2 cellular contexts compared by ENCODE assay signal in the genomic region with DNA sequence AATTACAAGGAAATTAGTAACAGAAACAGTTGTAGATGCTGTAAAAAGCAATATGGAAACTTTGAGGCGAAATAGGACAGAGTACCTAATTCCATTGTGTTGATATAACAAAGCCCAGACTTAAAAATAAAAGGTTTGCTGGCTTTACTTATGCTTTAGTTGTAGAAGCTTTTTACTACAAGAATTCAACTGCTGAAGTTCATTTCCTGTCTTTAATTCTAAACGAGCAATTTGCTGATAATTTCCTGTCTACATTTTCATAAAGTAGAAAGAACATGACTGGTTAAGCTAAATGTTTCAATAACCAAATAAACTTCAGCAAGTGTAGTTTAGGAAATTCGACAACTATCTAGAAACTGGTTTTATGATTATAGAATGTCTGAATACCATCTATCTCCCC.
TF ChIP-seq lines count a peak whose summit lies in the region.

No MANE protein-coding gene starts in this region.

TF ChIP-seq in IMR-90, 13 proteins besides CTCF, POLR2A, EP300 and RAD21:
- TF ChIP-seq, protein P1, sequence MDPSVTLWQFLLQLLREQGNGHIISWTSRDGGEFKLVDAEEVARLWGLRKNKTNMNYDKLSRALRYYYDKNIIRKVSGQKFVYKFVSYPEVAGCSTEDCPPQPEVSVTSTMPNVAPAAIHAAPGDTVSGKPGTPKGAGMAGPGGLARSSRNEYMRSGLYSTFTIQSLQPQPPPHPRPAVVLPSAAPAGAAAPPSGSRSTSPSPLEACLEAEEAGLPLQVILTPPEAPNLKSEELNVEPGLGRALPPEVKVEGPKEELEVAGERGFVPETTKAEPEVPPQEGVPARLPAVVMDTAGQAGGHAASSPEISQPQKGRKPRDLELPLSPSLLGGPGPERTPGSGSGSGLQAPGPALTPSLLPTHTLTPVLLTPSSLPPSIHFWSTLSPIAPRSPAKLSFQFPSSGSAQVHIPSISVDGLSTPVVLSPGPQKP (IDR thresholded peaks at IDR 0.05; ENCODE audit: borderline replicate concordance, low read depth, low read length) = no peak
- no peak for TF ChIP-seq RCOR1 (IDR thresholded peaks at IDR 0.05; ENCODE audit: insufficient replicate concordance, low read length)
- no peak for TF ChIP-seq MAFK (IDR thresholded peaks at IDR 0.05; ENCODE audit: low read depth, low read length)
- no peak for TF ChIP-seq SMC3 (IDR thresholded peaks at IDR 0.05; ENCODE audit: low read depth, low read length)
- no peak for TF ChIP-seq MAZ (IDR thresholded peaks at IDR 0.05; ENCODE audit: borderline replicate concordance, low read depth, low read length)
- no peak for TF ChIP-seq NFE2L2 (IDR thresholded peaks at IDR 0.05; ENCODE audit: low read depth, low read length)
- no peak for TF ChIP-seq CEBPB (IDR thresholded peaks at IDR 0.05; ENCODE audit: low read depth, low read length)
- TF ChIP-seq, protein P2, sequence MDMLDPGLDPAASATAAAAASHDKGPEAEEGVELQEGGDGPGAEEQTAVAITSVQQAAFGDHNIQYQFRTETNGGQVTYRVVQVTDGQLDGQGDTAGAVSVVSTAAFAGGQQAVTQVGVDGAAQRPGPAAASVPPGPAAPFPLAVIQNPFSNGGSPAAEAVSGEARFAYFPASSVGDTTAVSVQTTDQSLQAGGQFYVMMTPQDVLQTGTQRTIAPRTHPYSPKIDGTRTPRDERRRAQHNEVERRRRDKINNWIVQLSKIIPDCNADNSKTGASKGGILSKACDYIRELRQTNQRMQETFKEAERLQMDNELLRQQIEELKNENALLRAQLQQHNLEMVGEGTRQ (IDR thresholded peaks at IDR 0.05; ENCODE audit: low read depth, low read length) = no peak
- no peak for TF ChIP-seq RFX5 (IDR thresholded peaks at IDR 0.05; ENCODE audit: low read depth, low read length)
- TF ChIP-seq CHD1 (IDR thresholded peaks at IDR 0.05; ENCODE audit: low read depth, low read length) = no peak
- TF ChIP-seq BHLHE40 (IDR thresholded peaks at IDR 0.05; ENCODE audit: low read depth, low read length) = no peak
- no peak for TF ChIP-seq MXI1 (IDR thresholded peaks at IDR 0.05; ENCODE audit: borderline replicate concordance, low read depth, low read length)
- no peak for TF ChIP-seq FOS (IDR thresholded peaks at IDR 0.05; ENCODE audit: low read depth, low read length)

TF ChIP-seq in endothelial cell of umbilical vein, 7 proteins besides CTCF, POLR2A, EP300 and RAD21:
- TF ChIP-seq POLR2AphosphoS5 (IDR thresholded peaks at IDR 0.05; ENCODE audit: insufficient read depth, low read depth, low read length) (no peak), EZH2 (IDR thresholded peaks at IDR 0.05; ENCODE audit: borderline replicate concordance, low read depth, low read length, severe bottlenecking) (no peak), MYC (IDR thresholded peaks at IDR 0.05; ENCODE audit: low read depth, low read length) (no peak), JUN (IDR thresholded peaks at IDR 0.05; ENCODE audit: borderline replicate concordance, insufficient read depth, insufficient read length, low read depth) (no peak), FOS (IDR thresholded peaks at IDR 0.05; ENCODE audit: borderline replicate concordance, insufficient read depth, low read length) (no peak), GATA2 (IDR thresholded peaks at IDR 0.05; ENCODE audit: insufficient read depth, insufficient read length, low read depth, low read length) (no peak)
- TF ChIP-seq, protein P3, sequence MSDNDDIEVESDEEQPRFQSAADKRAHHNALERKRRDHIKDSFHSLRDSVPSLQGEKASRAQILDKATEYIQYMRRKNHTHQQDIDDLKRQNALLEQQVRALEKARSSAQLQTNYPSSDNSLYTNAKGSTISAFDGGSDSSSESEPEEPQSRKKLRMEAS (IDR thresholded peaks at IDR 0.05; ENCODE audit: insufficient read depth, insufficient read length) = no peak
